26 cellular contexts compared by ENCODE assay signal in genomic region chr7:8082762-8083161, GRCh38.
"Had no signal": no experiment of that assay in that cellular context is flagged by ENCODE, and none has a peak within 500 bp of the region (broad histone marks: within the 10 kb centered on the region; RNA-seq: fewer than 3 reads in every experiment).

No MANE protein-coding gene starts in this region.

- H3K9me3 Mint-ChIP-seq: immature natural killer cell, naive B cell had no signal

- H3K4me2 ChIP-seq: hepatocyte had no signal

- H3K27ac Mint-ChIP-seq: mesothelial cell of epicardium had no signal

- DNase-seq: dermis blood vessel endothelial cell; dorsolateral prefrontal cortex; effector CD4-positive, alpha-beta T cell; effector memory CD4-positive, alpha-beta T cell; foreskin keratinocyte; heart left ventricle; hypothalamus; immature natural killer cell; islet precursor cell; kidney; kidney glomerular epithelial cell; left cardiac atrium; left lung; left ventricle myocardium superior; lower lobe of right lung; mesenchymal stem cell; mucosa of descending colon; naive B cell had no signal

- H3K4me1 ChIP-seq: esophagus muscularis mucosa, foreskin keratinocyte, gastroesophageal sphincter, heart left ventricle, left lung, lower lobe of right lung had no signal

- H3K27me3 Mint-ChIP-seq: naive B cell had no signal

- H3K27ac ChIP-seq: coronary artery, dorsolateral prefrontal cortex, esophagus muscularis mucosa, foreskin keratinocyte, gastroesophageal sphincter, heart left ventricle, hepatocyte, left lung, lower lobe of right lung had no signal

- H3K9me3 ChIP-seq: esophagus muscularis mucosa, gastroesophageal sphincter, heart left ventricle, left lung, lower lobe of right lung, mucosa of descending colon had no signal

- H3K4me1 Mint-ChIP-seq: mesothelial cell of epicardium had no signal

- H3K4me3 ChIP-seq: coronary artery, dorsolateral prefrontal cortex, esophagus muscularis mucosa, gastroesophageal sphincter, heart left ventricle, hepatocyte, left lung, lower lobe of right lung, mucosa of descending colon had no signal

- FAIRE-seq: colon, endothelial cell of umbilical vein, frontal cortex, kidney had no signal

- ATAC-seq: foreskin keratinocyte, gastroesophageal sphincter, heart left ventricle, left cardiac atrium, left lung, left ventricle myocardium superior, lower lobe of right lung, mucosa of descending colon had no signal

- H3K4me3 Mint-ChIP-seq: immature natural killer cell, mesothelial cell of epicardium, naive B cell had no signal
